ENCODE assay signal across 8 cellular contexts in the genomic region with DNA sequence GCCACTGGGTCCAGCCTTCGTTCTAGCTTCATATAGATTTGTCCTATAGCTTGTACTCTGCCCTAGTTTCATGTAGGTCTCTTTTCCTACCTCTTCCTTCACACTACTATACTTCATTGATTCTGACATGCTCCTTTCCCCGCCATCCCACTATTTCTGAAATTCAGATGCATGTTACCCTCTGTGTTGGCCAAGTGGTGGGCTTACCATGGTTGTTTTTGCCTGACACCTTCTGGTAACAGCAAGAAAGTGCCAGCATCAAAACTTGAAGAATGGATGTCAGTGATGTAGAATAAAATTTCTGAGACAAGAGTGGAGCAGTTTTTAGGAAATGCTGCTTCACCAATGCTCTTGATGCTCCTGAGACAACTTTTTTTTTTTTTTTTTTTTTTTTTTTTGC. TPM values are rescaled to one million over a fixed set of nuclear protein-coding genes. Genes with fewer than 3 reads are reported as not detected.
DNase-seq lines count a peak whose midpoint lies in the region; TF ChIP-seq lines count a peak whose summit lies in the region.

No MANE protein-coding gene starts in this region.

- H3K36me3 ChIP-seq in ovary = no peaks in the 10 kb centered on the region

- 76 to 78% (median 77%) methylated on average over 2 of the region's 2 CpGs for WGBS in ovary, 3 donors

- no peak overlapping the region for H3K4me3 Mint-ChIP-seq in activated CD4-positive, alpha-beta T cell treated with anti-CD3 and anti-CD28 coated beads, Interleukin-2, amount 10 ng/mL, durations not matched to agents 7 days and 5 days

- H3K27ac Mint-ChIP-seq in activated CD4-positive, alpha-beta T cell treated with anti-CD3 and anti-CD28 coated beads, Interleukin-2, amount 10 ng/mL, durations not matched to agents 7 days and 5 days = no peak overlapping the region

- H3K27ac ChIP-seq in ovary = no peak overlapping the region

- POLR2A ChIA-PET in activated CD4-positive, alpha-beta T cell treated with anti-CD3 and anti-CD28 coated beads, Interleukin-2, amount 10 ng/mL, durations not matched to agents 7 days and 5 days (lab: Charles Lee) = no interaction called here

- H3K27me3 ChIP-seq in ovary = no peaks in the 10 kb centered on the region

- CTCF ChIA-PET in activated CD4-positive, alpha-beta T cell treated with anti-CD3 and anti-CD28 coated beads, Interleukin-2, amount 10 ng/mL, durations not matched to agents 7 days and 5 days (lab: Charles Lee) = interaction anchor here (0.7 to 1.1 kb wide), 3 partner anchors 18 to 299 kb away, joined by 3 read pairs; no protein-coding TSS in a partner anchor

- DNase-seq in activated CD4-positive, alpha-beta T cell treated with anti-CD3 and anti-CD28 coated beads, Interleukin-2, amount 10 ng/mL, durations not matched to agents 7 days and 5 days = peak; percentile 40
- DNase-seq in activated CD4-positive, alpha-beta T cell treated with anti-CD3 and anti-CD28 coated beads, Interleukin-2, amount 50 U/mL, for 1 hour = no peak
- DNase-seq in NCI-H446 (lab: John Stamatoyannopoulos, UW) (peak; percentile 21 to 69), epithelial cell of esophagus (ENCODE audit: low read depth) (peak; percentile 16), ovary (no peak), SHP77 treated with DMSO at 0.1 percent for 48 hours (lab: John Stamatoyannopoulos, UW) (no peak), NCI-H226 (no peak), ureter (ENCODE audit: low spot score) (no peak)

- no peaks in the 10 kb centered on the region for H3K36me3 Mint-ChIP-seq in activated CD4-positive, alpha-beta T cell treated with anti-CD3 and anti-CD28 coated beads, Interleukin-2, amount 10 ng/mL, durations not matched to agents 7 days and 5 days (ENCODE audit: low read depth)

- intact Hi-C loops in ovary (cut with DNase I) = loop anchor here in 2 of 4 donors (10.0 kb wide), 1 partner anchor 181 kb away; no protein-coding TSS in a partner anchor

- peaks cover 25% of the 10 kb centered on the region for H3K4me1 Mint-ChIP-seq in activated CD4-positive, alpha-beta T cell treated with anti-CD3 and anti-CD28 coated beads, Interleukin-2, amount 10 ng/mL, durations not matched to agents 7 days and 5 days

- no peak for TF ChIP-seq EP300 in ovary (IDR thresholded peaks at IDR 0.05)

- H3K9me3 Mint-ChIP-seq in activated CD4-positive, alpha-beta T cell treated with anti-CD3 and anti-CD28 coated beads, Interleukin-2, amount 10 ng/mL, durations not matched to agents 7 days and 5 days = peaks cover 4% of the 10 kb centered on the region

- no peak for TF ChIP-seq POLR2A in ovary (IDR thresholded peaks at IDR 0.05)

- H3K9me3 ChIP-seq in ovary = no peaks in the 10 kb centered on the region

- no peak overlapping the region for H3K4me3 ChIP-seq in epithelial cell of esophagus (ENCODE audit: low read length)
- no peak overlapping the region for H3K4me3 ChIP-seq in ovary

- TF ChIP-seq CTCF in epithelial cell of esophagus (IDR thresholded peaks at IDR 0.05; ENCODE audit: insufficient read depth, low read depth, low read length, missing control alignments) = peak; percentile 32
- TF ChIP-seq CTCF in ovary (IDR thresholded peaks at IDR 0.05) = peak; percentile 17 to 39 (median 31)

- no peaks in the 10 kb centered on the region for H3K27me3 Mint-ChIP-seq in activated CD4-positive, alpha-beta T cell treated with anti-CD3 and anti-CD28 coated beads, Interleukin-2, amount 10 ng/mL, durations not matched to agents 7 days and 5 days

- no peaks in the 10 kb centered on the region for H3K4me1 ChIP-seq in ovary (ENCODE audit: insufficient read depth)

RNA-seq across cellular contexts. Expression of gene SERINC5, which starts 19.5 kb away (rescaled TPM):
- total RNA-seq in activated CD4-positive, alpha-beta T cell treated with anti-CD3 and anti-CD28 coated beads, Interleukin-2, amount 10 ng/mL, durations not matched to agents 7 days and 5 days = 10 to 100 TPM; 85.7 to 88.8 TPM
- total RNA-seq in ovary = 10 to 100 TPM; 20.0 to 88.7 (median 49.7) TPM
- polyA plus RNA-seq in ovary = 10 to 100 TPM; 12.7 to 19.1 TPM
- total RNA-seq in ureter = 89.9 TPM

RNA-seq across cellular contexts. Expression of gene SPZ1, which starts 44.5 kb away (rescaled TPM):
- total RNA-seq in activated CD4-positive, alpha-beta T cell treated with anti-CD3 and anti-CD28 coated beads, Interleukin-2, amount 10 ng/mL, durations not matched to agents 7 days and 5 days = not detected
- total RNA-seq in ovary (not detected), ureter (not detected)
- polyA plus RNA-seq in ovary = not detected

Comparison
In these comparisons a context has a peak if more than half of its experiments do, and no peak if none do; other contexts are left out.
1. DNase-seq: peak in activated CD4-positive, alpha-beta T cell treated with anti-CD3 and anti-CD28 coated beads, Interleukin-2, amount 10 ng/mL, durations not matched to agents 7 days and 5 days (single experiment), NCI-H446 (2 of 2) and epithelial cell of esophagus (single experiment); none in activated CD4-positive, alpha-beta T cell treated with anti-CD3 and anti-CD28 coated beads, Interleukin-2, amount 50 U/mL, for 1 hour (single experiment), ovary (0 of 5), SHP77 treated with DMSO at 0.1 percent for 48 hours (single experiment), NCI-H226 (single experiment) and ureter (single experiment).